ENCODE assay signal across 2 cellular contexts in the genomic region with DNA sequence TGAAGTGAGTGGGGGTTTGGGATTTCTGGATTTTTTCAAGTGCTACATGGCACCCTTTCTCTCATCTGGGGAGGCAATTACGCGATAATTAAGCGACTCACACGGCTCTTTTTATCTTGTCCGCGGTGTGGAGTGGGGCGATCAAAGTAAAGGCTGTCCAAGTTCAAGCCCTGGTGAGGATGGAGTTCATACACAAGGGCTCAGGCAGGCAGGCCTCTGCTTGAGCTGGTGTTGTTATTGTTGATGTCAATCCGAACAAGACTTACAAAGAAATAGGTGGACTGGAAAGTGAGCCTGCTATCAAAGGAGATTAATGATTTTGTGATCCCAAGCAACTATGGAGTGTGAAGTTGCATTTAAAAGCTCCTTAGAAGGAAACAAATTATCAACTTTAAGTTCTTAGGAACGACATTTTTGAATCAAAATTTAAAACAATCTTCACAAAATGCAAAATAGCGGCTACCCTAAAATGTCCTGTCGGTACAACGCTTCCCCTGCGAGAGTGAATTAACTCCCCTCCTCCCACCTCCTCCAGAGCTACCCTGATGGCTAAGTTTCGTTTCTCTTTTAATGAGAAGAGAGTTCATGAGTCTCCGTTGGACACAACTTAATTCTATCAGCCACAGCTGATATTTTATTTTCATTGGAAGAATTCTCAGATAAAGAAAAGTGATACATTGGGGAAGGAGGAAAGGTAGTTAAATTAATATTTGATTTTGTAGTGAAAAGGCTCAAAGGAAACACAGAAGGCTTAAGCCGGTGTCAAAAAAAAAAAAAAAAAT.
A peak's percentile ranks its signal among the peaks of the same experiment; 100 is the strongest.
TF ChIP-seq lines count a peak whose summit lies in the region.

No MANE protein-coding gene starts in this region.

TF ChIP-seq in GM12878, 131 proteins besides CTCF, POLR2A, EP300 and RAD21:
- TF ChIP-seq EED (IDR thresholded peaks at IDR 0.05; ENCODE audit: low read depth): no peak
- TF ChIP-seq, protein P1, sequence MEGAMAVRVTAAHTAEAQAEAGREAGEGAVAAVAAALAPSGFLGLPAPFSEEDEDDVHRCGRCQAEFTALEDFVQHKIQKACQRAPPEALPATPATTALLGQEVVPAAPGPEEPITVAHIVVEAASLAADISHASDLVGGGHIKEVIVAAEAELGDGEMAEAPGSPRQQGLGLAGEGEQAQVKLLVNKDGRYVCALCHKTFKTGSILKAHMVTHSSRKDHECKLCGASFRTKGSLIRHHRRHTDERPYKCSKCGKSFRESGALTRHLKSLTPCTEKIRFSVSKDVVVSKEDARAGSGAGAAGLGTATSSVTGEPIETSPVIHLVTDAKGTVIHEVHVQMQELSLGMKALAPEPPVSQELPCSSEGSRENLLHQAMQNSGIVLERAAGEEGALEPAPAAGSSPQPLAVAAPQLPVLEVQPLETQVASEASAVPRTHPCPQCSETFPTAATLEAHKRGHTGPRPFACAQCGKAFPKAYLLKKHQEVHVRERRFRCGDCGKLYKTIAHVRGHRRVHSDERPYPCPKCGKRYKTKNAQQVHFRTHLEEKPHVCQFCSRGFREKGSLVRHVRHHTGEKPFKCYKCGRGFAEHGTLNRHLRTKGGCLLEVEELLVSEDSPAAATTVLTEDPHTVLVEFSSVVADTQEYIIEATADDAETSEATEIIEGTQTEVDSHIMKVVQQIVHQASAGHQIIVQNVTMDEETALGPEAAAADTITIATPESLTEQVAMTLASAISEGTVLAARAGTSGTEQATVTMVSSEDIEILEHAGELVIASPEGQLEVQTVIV (IDR thresholded peaks at IDR 0.05; ENCODE audit: borderline replicate concordance, partially characterized antibody): peak; percentile 12
TF ChIP-seq in GM12878: peak in this region for 1.

TF ChIP-seq in neural cell, 6 proteins besides CTCF, POLR2A, EP300 and RAD21:
- peak; percentile 73 for TF ChIP-seq POLR2AphosphoS5 (IDR thresholded peaks at IDR 0.05)
- no peak for TF ChIP-seq MXI1 (conservative IDR thresholded peaks at IDR 0.05; ENCODE audit: poor library complexity, severe bottlenecking)
- TF ChIP-seq, protein P2, sequence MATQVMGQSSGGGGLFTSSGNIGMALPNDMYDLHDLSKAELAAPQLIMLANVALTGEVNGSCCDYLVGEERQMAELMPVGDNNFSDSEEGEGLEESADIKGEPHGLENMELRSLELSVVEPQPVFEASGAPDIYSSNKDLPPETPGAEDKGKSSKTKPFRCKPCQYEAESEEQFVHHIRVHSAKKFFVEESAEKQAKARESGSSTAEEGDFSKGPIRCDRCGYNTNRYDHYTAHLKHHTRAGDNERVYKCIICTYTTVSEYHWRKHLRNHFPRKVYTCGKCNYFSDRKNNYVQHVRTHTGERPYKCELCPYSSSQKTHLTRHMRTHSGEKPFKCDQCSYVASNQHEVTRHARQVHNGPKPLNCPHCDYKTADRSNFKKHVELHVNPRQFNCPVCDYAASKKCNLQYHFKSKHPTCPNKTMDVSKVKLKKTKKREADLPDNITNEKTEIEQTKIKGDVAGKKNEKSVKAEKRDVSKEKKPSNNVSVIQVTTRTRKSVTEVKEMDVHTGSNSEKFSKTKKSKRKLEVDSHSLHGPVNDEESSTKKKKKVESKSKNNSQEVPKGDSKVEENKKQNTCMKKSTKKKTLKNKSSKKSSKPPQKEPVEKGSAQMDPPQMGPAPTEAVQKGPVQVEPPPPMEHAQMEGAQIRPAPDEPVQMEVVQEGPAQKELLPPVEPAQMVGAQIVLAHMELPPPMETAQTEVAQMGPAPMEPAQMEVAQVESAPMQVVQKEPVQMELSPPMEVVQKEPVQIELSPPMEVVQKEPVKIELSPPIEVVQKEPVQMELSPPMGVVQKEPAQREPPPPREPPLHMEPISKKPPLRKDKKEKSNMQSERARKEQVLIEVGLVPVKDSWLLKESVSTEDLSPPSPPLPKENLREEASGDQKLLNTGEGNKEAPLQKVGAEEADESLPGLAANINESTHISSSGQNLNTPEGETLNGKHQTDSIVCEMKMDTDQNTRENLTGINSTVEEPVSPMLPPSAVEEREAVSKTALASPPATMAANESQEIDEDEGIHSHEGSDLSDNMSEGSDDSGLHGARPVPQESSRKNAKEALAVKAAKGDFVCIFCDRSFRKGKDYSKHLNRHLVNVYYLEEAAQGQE (IDR thresholded peaks at IDR 0.05; ENCODE audit: borderline replicate concordance): no peak
- TF ChIP-seq TAF1 (IDR thresholded peaks at IDR 0.05; ENCODE audit: low read depth): no peak
- TF ChIP-seq SMC3 (conservative IDR thresholded peaks at IDR 0.05; ENCODE audit: poor library complexity): no peak
- TF ChIP-seq EZH2 (IDR thresholded peaks at IDR 0.05; ENCODE audit: borderline replicate concordance, insufficient read depth, low read length, poor library complexity, severe bottlenecking): no peak
